22 cellular contexts compared by ENCODE assay signal in the genomic region with DNA sequence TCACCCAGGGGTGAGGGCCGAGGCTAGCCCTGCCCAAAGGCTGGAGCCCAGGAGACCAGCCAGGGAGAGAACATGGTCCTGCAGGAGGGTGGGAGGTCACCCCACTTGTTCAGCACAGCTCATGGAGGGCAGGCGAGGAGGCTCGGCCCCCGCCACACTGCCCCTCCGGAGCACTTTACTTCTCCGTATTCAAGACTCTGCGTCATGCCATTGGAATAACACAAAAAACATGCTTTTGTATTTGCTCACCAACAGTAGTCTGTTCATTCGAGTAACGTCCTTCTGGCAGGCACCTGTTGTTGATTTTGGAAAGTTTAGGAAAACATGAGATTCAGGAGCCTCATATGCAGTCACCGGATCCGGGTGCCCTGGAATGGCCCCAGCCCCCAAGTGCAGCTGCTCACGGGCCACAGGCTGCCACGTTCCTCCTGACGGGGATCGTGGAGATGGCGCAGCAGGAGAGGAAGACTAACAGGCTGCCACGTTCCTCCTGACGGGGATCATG.
DNase-seq lines count a peak whose midpoint lies in the region; ATAC-seq, FAIRE-seq and TF ChIP-seq lines count a peak whose summit lies in the region.
"Had no signal": no experiment of that assay in that cellular context is flagged by ENCODE, and none has a peak within 500 bp of the region (broad histone marks: within the 10 kb centered on the region; RNA-seq: fewer than 3 reads in every experiment).

No MANE protein-coding gene starts in this region.

- no peak overlapping the region for H3K4me2 ChIP-seq in GM23338
- peak overlapping the region; percentile 42 for H3K4me2 ChIP-seq in astrocyte (ENCODE audit: low read length)
- H3K4me2 ChIP-seq in mesenchymal stem cell (ENCODE audit: low read length, poor library complexity, severe bottlenecking): no peak overlapping the region
- H3K4me2 ChIP-seq: BLaER1 treated with 17β-estradiol and CSF1 and Interleukin-3, amounts not matched to agents 10 nM and 100 nM had no signal

- H3K4me3 ChIP-seq in GM23338 (no peak overlapping the region), astrocyte (ENCODE audit: insufficient read depth, low read depth, low read length) (no peak overlapping the region), mesenchymal stem cell (ENCODE audit: insufficient read depth in 1 of 2, low read depth in 1 of 2, low read length in 2 of 2) (no peak overlapping the region), thyroid gland (replicated peaks in 1 of 3) (no peak overlapping the region)
- H3K4me3 ChIP-seq: BLaER1 treated with 17β-estradiol and CSF1 and Interleukin-3, amounts not matched to agents 10 nM and 100 nM; heart left ventricle; skin epidermis had no signal

- H3K36me3 Mint-ChIP-seq in GM23338 (ENCODE audit: low read depth): no peaks in the 10 kb centered on the region
- H3K36me3 Mint-ChIP-seq in astrocyte (ENCODE audit: low read depth, unreplicated experiment): no peaks in the 10 kb centered on the region

- no peak overlapping the region for H3K4me3 Mint-ChIP-seq in GM23338
- H3K4me3 Mint-ChIP-seq in astrocyte (ENCODE audit: unreplicated experiment): no peak overlapping the region
- H3K4me3 Mint-ChIP-seq: activated CD4-positive, alpha-beta memory T cell treated with anti-CD3 and anti-CD28 coated beads, Interleukin-2, amount 10 ng/mL, durations not matched to agents 7 days and 5 days; IgD-negative memory B cell had no signal

- peak in 1 of 2 donors; percentile 40 for TF ChIP-seq POLR2A in thyroid gland (IDR thresholded peaks at IDR 0.05)

- no peak overlapping the region for H3K23ac ChIP-seq in mesenchymal stem cell (ENCODE audit: low read length in 2 of 2)

- H3K27me3 ChIP-seq in GM23338 (ENCODE audit: insufficient read depth) (no peaks in the 10 kb centered on the region), astrocyte (ENCODE audit: insufficient read depth, low read length) (no peaks in the 10 kb centered on the region), mesenchymal stem cell (ENCODE audit: control insufficient read depth in 1 of 2, insufficient read depth in 1 of 2, low read length in 2 of 2) (peaks cover 0 to 20% of the 10 kb centered on the region in 2 experiments), thyroid gland (no peaks in the 10 kb centered on the region)
- H3K27me3 ChIP-seq: BLaER1 treated with 17β-estradiol and CSF1 and Interleukin-3, amounts not matched to agents 10 nM and 100 nM; heart left ventricle had no signal

- H3K9me2 ChIP-seq in GM23338 (ENCODE audit: insufficient read depth): no peaks in the 10 kb centered on the region

- H3K14ac ChIP-seq in mesenchymal stem cell (ENCODE audit: low read length in 2 of 2): peak overlapping the region in 1 of 2 experiments; percentile 3

- H2AK5ac ChIP-seq in mesenchymal stem cell (ENCODE audit: low read length, severe bottlenecking): peak overlapping the region; percentile 68

- H3K18ac ChIP-seq in mesenchymal stem cell (ENCODE audit: low read depth in 1 of 2, low read length in 2 of 2): no peak overlapping the region

- H3K9me3 ChIP-seq in astrocyte (ENCODE audit: insufficient read depth, low read depth, low read length) (no peaks in the 10 kb centered on the region), mesenchymal stem cell (ENCODE audit: control insufficient read depth, low read length) (no peaks in the 10 kb centered on the region), thyroid gland (no peaks in the 10 kb centered on the region)
- H3K9me3 ChIP-seq: heart left ventricle had no signal

- DNase-seq in GM23338 (ENCODE audit: low spot score): no peak
- peak; percentile 60 for DNase-seq in astrocyte (ENCODE audit: low read depth)
- no peak for DNase-seq in mesenchymal stem cell
- peak; percentile 81 to 87 for DNase-seq in thyroid gland
- no peak for DNase-seq in activated CD4-positive, alpha-beta T cell treated with anti-CD3 and anti-CD28 coated beads for 48 hours
- DNase-seq in NAMALWA (ENCODE audit: low spot score): no peak
- DNase-seq: activated CD4-positive, alpha-beta memory T cell treated with anti-CD3 and anti-CD28 coated beads, Interleukin-2, amount 10 ng/mL, durations not matched to agents 7 days and 5 days; activated T-cell treated with anti-CD3 and anti-CD28 coated beads, Interleukin-2, amount 50 U/mL, for 48 hours; effector CD8-positive, alpha-beta T cell; GOT3; heart left ventricle; NCI-H187; NCI-H446; stimulated activated CD8-positive, alpha-beta memory T cell treated with anti-CD3 and anti-CD28 coated beads, Interleukin-4, amount 100 ng/mL, for 48 hours; SW 1271 had no signal

- H3K79me2 ChIP-seq in GM23338 (replicated peaks; ENCODE audit: insufficient read depth) (no peaks in the 10 kb centered on the region), astrocyte (ENCODE audit: insufficient read depth, low read length) (no peaks in the 10 kb centered on the region)
- H3K79me2 ChIP-seq: parathyroid adenoma had no signal

- WGBS in mesenchymal stem cell: 94% methylated on average over 18 of the region's 18 CpGs
- WGBS in thyroid gland, 2 donors: 22 to 47% methylated on average over 17 to 18 of the region's 18 CpGs

- no peaks in the 10 kb centered on the region for H3K4me1 ChIP-seq in GM23338 (ENCODE audit: insufficient read depth)
- peaks cover 8% of the 10 kb centered on the region for H3K4me1 ChIP-seq in astrocyte (ENCODE audit: insufficient read depth, low read length)
- H3K4me1 ChIP-seq in mesenchymal stem cell (ENCODE audit: control insufficient read depth, insufficient read depth, low read depth, low read length): peaks cover 15% of the 10 kb centered on the region
- H3K4me1 ChIP-seq in thyroid gland: peaks cover 24 to 32% of the 10 kb centered on the region in 2 donors

- H3K36me3 ChIP-seq in GM23338 (ENCODE audit: insufficient read depth) (no peaks in the 10 kb centered on the region), astrocyte (ENCODE audit: insufficient read depth, low read length) (no peaks in the 10 kb centered on the region), mesenchymal stem cell (ENCODE audit: control insufficient read depth in 1 of 2, insufficient read depth in 2 of 2, low read depth in 1 of 2, low read length in 2 of 2) (no peaks in the 10 kb centered on the region), thyroid gland (no peaks in the 10 kb centered on the region)
- H3K36me3 ChIP-seq: BLaER1 treated with 17β-estradiol and CSF1 and Interleukin-3, amounts not matched to agents 10 nM and 100 nM; heart left ventricle had no signal

- no peaks in the 10 kb centered on the region for H3F3A ChIP-seq in GM23338 (replicated peaks; ENCODE audit: low read depth)

- H3K27ac ChIP-seq in GM23338 (ENCODE audit: low read depth): no peak overlapping the region
- peak overlapping the region; percentile 73 for H3K27ac ChIP-seq in astrocyte (ENCODE audit: low read depth, low read length)
- peak overlapping the region; percentile 43 for H3K27ac ChIP-seq in mesenchymal stem cell (ENCODE audit: low read length, poor library complexity, severe bottlenecking)
- H3K27ac ChIP-seq in thyroid gland: peak overlapping the region; percentile 51 to 95 (median 92)
- H3K27ac ChIP-seq: BLaER1 treated with 17β-estradiol and CSF1 and Interleukin-3, amounts not matched to agents 10 nM and 100 nM; heart left ventricle; parathyroid adenoma; skin epidermis; VCaP had no signal

- H3K4me1 Mint-ChIP-seq in GM23338 (no peaks in the 10 kb centered on the region), astrocyte (ENCODE audit: low read depth, unreplicated experiment) (no peaks in the 10 kb centered on the region)
- H3K4me1 Mint-ChIP-seq: activated CD4-positive, alpha-beta memory T cell treated with anti-CD3 and anti-CD28 coated beads, Interleukin-2, amount 10 ng/mL, durations not matched to agents 7 days and 5 days; IgD-negative memory B cell had no signal

- H3K27me3 Mint-ChIP-seq in GM23338 (ENCODE audit: insufficient read depth, low read depth, poor library complexity) (peaks cover 3% of the 10 kb centered on the region), astrocyte (ENCODE audit: low read depth, unreplicated experiment) (peaks cover 18% of the 10 kb centered on the region)
- H3K27me3 Mint-ChIP-seq: IgD-negative memory B cell had no signal

- H3K9ac ChIP-seq in astrocyte (ENCODE audit: low read length) (peak overlapping the region; percentile 51), mesenchymal stem cell (ENCODE audit: low read length) (no peak overlapping the region)
- H3K9ac ChIP-seq: BLaER1 treated with 17β-estradiol and CSF1 and Interleukin-3, amounts not matched to agents 10 nM and 100 nM; parathyroid adenoma had no signal

- intact Hi-C loops in thyroid gland (cut with DNase I): no loop called here

- no peak overlapping the region for H4K8ac ChIP-seq in mesenchymal stem cell (ENCODE audit: low read length)

- H3K27ac Mint-ChIP-seq in GM23338: peak overlapping the region; percentile 36; the same call in 1 of the 2 replicates
- no peak overlapping the region for H3K27ac Mint-ChIP-seq in astrocyte (ENCODE audit: unreplicated experiment)
- H3K27ac Mint-ChIP-seq: activated CD4-positive, alpha-beta memory T cell treated with anti-CD3 and anti-CD28 coated beads, Interleukin-2, amount 10 ng/mL, durations not matched to agents 7 days and 5 days had no signal

- H2BK120ac ChIP-seq in mesenchymal stem cell (ENCODE audit: low read depth, low read length): no peak overlapping the region

- TF ChIP-seq CTCF in GM23338 (conservative IDR thresholded peaks at IDR 0.05; ENCODE audit: low read depth in 2 of 2): no peak
- TF ChIP-seq CTCF in astrocyte (IDR thresholded peaks at IDR 0.05; ENCODE audit: insufficient read depth, low read depth, low read length): no peak
- no peak for TF ChIP-seq CTCF in thyroid gland (IDR thresholded peaks at IDR 0.05)

- H2AFZ ChIP-seq in GM23338 (no peak overlapping the region), astrocyte (ENCODE audit: low read depth, low read length) (peak overlapping the region; percentile 42), mesenchymal stem cell (ENCODE audit: low read depth, low read length) (no peak overlapping the region)
- H2AFZ ChIP-seq: parathyroid adenoma had no signal

- ATAC-seq in GM23338 (no peak), HG03095 (IDR thresholded peaks at IDR 0.05; ENCODE audit: unreplicated experiment) (no peak)
- ATAC-seq: heart left ventricle had no signal

- FAIRE-seq in astrocyte (lab: Jason Lieb, UNC): no peak
- FAIRE-seq: GM12892 had no signal

- H3K79me1 ChIP-seq in mesenchymal stem cell (replicated peaks; ENCODE audit: low read length, poor library complexity, severe bottlenecking): no peaks in the 10 kb centered on the region

- no peaks in the 10 kb centered on the region for H3K9me3 Mint-ChIP-seq in GM23338
- no peaks in the 10 kb centered on the region for H3K9me3 Mint-ChIP-seq in astrocyte (ENCODE audit: unreplicated experiment)
- H3K9me3 Mint-ChIP-seq: activated CD4-positive, alpha-beta memory T cell treated with anti-CD3 and anti-CD28 coated beads, Interleukin-2, amount 10 ng/mL, durations not matched to agents 7 days and 5 days; IgD-negative memory B cell had no signal

- peak overlapping the region; percentile 35 for H4K91ac ChIP-seq in mesenchymal stem cell (ENCODE audit: low read length)

- no peak overlapping the region for H2BK12ac ChIP-seq in mesenchymal stem cell (ENCODE audit: low read length in 2 of 2)

- H3K4ac ChIP-seq in mesenchymal stem cell (ENCODE audit: low read depth in 1 of 2, low read length in 2 of 2): no peak overlapping the region

- H2BK15ac ChIP-seq in mesenchymal stem cell (ENCODE audit: low read depth, poor library complexity, severe bottlenecking): no peak overlapping the region

- no peak overlapping the region for H2BK5ac ChIP-seq in mesenchymal stem cell (ENCODE audit: low read depth, low read length, poor library complexity, severe bottlenecking)

- H4K20me1 ChIP-seq in GM23338 (replicated peaks; ENCODE audit: insufficient read depth): no peaks in the 10 kb centered on the region
- H4K20me1 ChIP-seq in astrocyte (ENCODE audit: insufficient read depth, low read length): no peaks in the 10 kb centered on the region
- H4K20me1 ChIP-seq: BLaER1 treated with 17β-estradiol and CSF1 and Interleukin-3, amounts not matched to agents 10 nM and 100 nM had no signal

Comparison
In these comparisons a context has a peak if more than half of its experiments do, and no peak if none do; other contexts are left out.
1. DNase-seq: peak in astrocyte (single experiment) and thyroid gland (2 of 2); none in GM23338 (single experiment), mesenchymal stem cell (single experiment), activated CD4-positive, alpha-beta T cell treated with anti-CD3 and anti-CD28 coated beads for 48 hours (single experiment) and NAMALWA (single experiment).